ENCODE assay signal across 22 cellular contexts in genomic region chr2:167253025-167253424, GRCh38.
DNase-seq lines count a peak whose midpoint lies in the region; ATAC-seq and FAIRE-seq lines count a peak whose summit lies in the region.
"Had no signal": no experiment of that assay in that cellular context is flagged by ENCODE, and none has a peak within 500 bp of the region (broad histone marks: within the 10 kb centered on the region; RNA-seq: fewer than 3 reads in every experiment).

No MANE protein-coding gene starts in this region.

- peak; percentile 92 for FAIRE-seq in RCC 7860 (lab: Jason Lieb, UNC)
- FAIRE-seq: HTR-8/SVneo, TTC549 had no signal

- no peak for ATAC-seq in GM21528 (IDR thresholded peaks at IDR 0.05; ENCODE audit: low FRiP score, unreplicated experiment)
- ATAC-seq: activated CD4-positive, alpha-beta T cell treated with anti-CD3 and anti-CD28 coated beads for 36 hours; activated T-cell treated with anti-CD3 and anti-CD28 coated beads, Interleukin-2, amount 50 U/mL, for 72 hours; left colon; natural killer cell had no signal

- no peak overlapping the region for H3K27ac ChIP-seq in epithelial cell of prostate
- H3K27ac ChIP-seq: SJCRH30 had no signal

- DNase-seq in DMS53 (lab: John Stamatoyannopoulos, UW) (peak; percentile 41), RCC 7860 (ENCODE audit: low spot score) (peak; percentile 65), epithelial cell of prostate (ENCODE audit: low read depth, low spot score) (peak; percentile 16), non-pigmented ciliary epithelial cell (ENCODE audit: low read depth) (peak; percentile 41), NCI-H524 treated with DMSO at 0.1 percent for 48 hours (lab: John Stamatoyannopoulos, UW) (no peak), NCI-H2029 treated with DMSO at 0.1 percent for 48 hours (lab: John Stamatoyannopoulos, UW) (no peak)
- DNase-seq: activated CD4-positive, alpha-beta T cell treated with anti-CD3 and anti-CD28 coated beads for 36 hours; activated naive CD4-positive, alpha-beta T cell treated with anti-CD3 and anti-CD28 coated beads, Interleukin-2, amount 50 U/mL, for 16 hours; activated T-cell treated with anti-CD3 and anti-CD28 coated beads, Interleukin-2, amount 50 U/mL, for 72 hours; aorta; DMS153; effector CD8-positive, alpha-beta T cell; left colon; midbrain; natural killer cell; NCI-H1092; NCI-H2081; SJCRH30; T-helper 1 cell had no signal

Comparison
In these comparisons a context has a peak if more than half of its experiments do, and no peak if none do; other contexts are left out.
1. DNase-seq: peak in DMS53 (single experiment), RCC 7860 (single experiment), epithelial cell of prostate (single experiment) and non-pigmented ciliary epithelial cell (single experiment); none in NCI-H524 treated with DMSO at 0.1 percent for 48 hours (single experiment) and NCI-H2029 treated with DMSO at 0.1 percent for 48 hours (single experiment).